ENCODE assay signal across 22 cellular contexts in the genomic region with DNA sequence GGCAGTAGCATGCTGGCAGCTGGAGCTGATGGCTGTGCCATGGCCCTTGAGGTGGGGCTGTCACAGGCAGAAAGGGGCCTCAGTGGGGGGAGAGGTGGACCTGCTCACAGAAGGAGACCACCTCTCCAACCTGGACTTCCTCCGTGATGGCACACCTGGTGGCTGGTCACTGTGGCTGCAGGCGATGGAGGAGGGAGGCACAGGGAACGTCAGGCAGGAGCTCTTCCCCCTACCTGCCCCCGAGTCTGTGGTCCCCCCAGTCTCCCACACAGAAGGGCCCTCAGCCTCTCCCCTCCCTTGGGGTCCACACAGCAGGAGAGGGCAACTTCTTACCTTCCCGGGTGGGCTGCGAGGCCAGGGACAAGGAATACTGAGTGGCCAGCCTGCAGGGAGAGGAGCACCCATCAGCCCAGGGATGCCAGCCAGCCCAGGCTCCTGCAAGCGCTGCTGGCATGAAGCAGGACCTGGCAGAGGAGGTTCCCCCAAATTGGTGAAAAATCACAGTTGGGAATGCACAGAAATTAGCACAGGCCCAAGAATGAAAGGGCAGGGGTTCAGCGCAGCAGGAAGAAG.
"Had no signal": no experiment of that assay in that cellular context is flagged by ENCODE, and none has a peak within 500 bp of the region (broad histone marks: within the 10 kb centered on the region; RNA-seq: fewer than 3 reads in every experiment).

No MANE protein-coding gene starts in this region.

- H3K36me3 ChIP-seq: breast epithelium, esophagus muscularis mucosa, heart right ventricle, left lung, ovary, stomach, tibial nerve had no signal

- FAIRE-seq: urothelium cell line had no signal

- H3K4me1 ChIP-seq: breast epithelium, esophagus muscularis mucosa, foreskin keratinocyte, heart right ventricle, left lung, stomach, tibial nerve had no signal

- H3K27me3 ChIP-seq: breast epithelium, left lung, ovary had no signal

- ATAC-seq: foreskin keratinocyte; heart right ventricle; left lung; right cardiac atrium; stimulated activated naive B cell treated with anti-CD40 and anti-IgM and Interleukin-4, amounts not matched to agents 10 μg/mL and 1 μg/mL and 100 μg/mL, for 72 hours; T-cell had no signal

- H3K9me3 ChIP-seq: breast epithelium, esophagus muscularis mucosa, heart right ventricle, left lung, ovary, stomach, tibial nerve had no signal

- H3K27ac ChIP-seq: breast epithelium, esophagus muscularis mucosa, foreskin keratinocyte, heart right ventricle, left lung, ovary, stomach, tibial nerve had no signal

- DNase-seq: activated CD4-positive, alpha-beta T cell treated with anti-CD3 and anti-CD28 coated beads for 4 hours; activated CD4-positive, alpha-beta T cell treated with anti-CD3 and anti-CD28 coated beads, Interleukin-2, amount 50 U/mL, for 4 hours; activated naive CD4-positive, alpha-beta T cell treated with anti-CD3 and anti-CD28 coated beads for 36 hours; activated T-cell treated with anti-CD3 and anti-CD28 coated beads, Interleukin-2, amount 50 U/mL, for 1 hour; amniotic stem cell; foreskin keratinocyte; heart right ventricle; kidney glomerular epithelial cell; left lung; nephron progenitor cell; ovary; right cardiac atrium; stimulated activated CD4-positive, alpha-beta T cell treated with anti-CD3 and anti-CD28 coated beads, Interleukin-15, amount 100 ng/mL, for 24 hours; stimulated activated CD4-positive, alpha-beta T cell treated with anti-CD3 and anti-CD28 coated beads, Interleukin-2, amount 100 ng/mL, for 24 hours; stimulated activated naive B cell treated with anti-CD40 and anti-IgM and Interleukin-4, amounts not matched to agents 10 μg/mL and 1 μg/mL and 100 μg/mL, for 72 hours; stomach; T-cell had no signal

- H3K4me3 ChIP-seq: breast epithelium, esophagus muscularis mucosa, heart right ventricle, left lung, lung, ovary, stomach, tibial nerve had no signal
